ENCODE assay signal across 15 cellular contexts in the genomic region with DNA sequence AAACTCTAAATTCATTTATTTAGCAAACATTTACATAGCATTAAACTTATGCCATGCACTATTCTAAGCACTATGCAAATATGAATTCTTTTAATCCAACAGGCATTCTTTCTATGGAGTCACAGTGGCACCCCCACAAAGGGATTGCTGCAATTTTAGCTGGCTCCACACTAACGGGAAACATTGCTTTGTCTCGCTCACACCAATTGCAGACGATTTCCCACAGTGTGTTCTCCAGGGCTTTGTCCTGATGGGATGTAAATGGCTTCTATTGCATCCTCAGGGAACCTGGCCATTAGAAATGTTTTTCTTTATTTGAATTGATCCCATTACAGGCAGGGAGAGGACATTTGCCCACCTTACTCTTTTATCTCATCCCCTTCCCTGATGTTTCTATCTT.
A peak's percentile ranks its signal among the peaks of the same experiment; 100 is the strongest.
DNase-seq lines count a peak whose midpoint lies in the region; ATAC-seq and TF ChIP-seq lines count a peak whose summit lies in the region.
"Had no signal": no experiment of that assay in that cellular context is flagged by ENCODE, and none has a peak within 500 bp of the region (broad histone marks: within the 10 kb centered on the region; RNA-seq: fewer than 3 reads in every experiment).

No MANE protein-coding gene starts in this region.

- CTCF ChIA-PET in HCT116 (lab: Charles Lee) (no interaction called here), WTC11 (lab: Charles Lee) (interaction anchor here (1.1 kb wide), 1 partner anchor 134 kb away, joined by 3 read pairs; no protein-coding TSS in a partner anchor)

- H3K9me3 Mint-ChIP-seq in WTC11 (no peaks in the 10 kb centered on the region), neural progenitor cell (peaks cover 2% of the 10 kb centered on the region)
- H3K9me3 Mint-ChIP-seq: CD8-positive, alpha-beta T cell had no signal

- ATAC-seq in HCT116, result no peak
- peak; percentile 24; the same call in 1 of the 2 replicates for ATAC-seq in WTC11
- ATAC-seq: CD8-positive, alpha-beta T cell; GM12878; HepG2 had no signal

- H3K9me3 ChIP-seq in HCT116 (ENCODE audit: control insufficient read depth in 1 of 2, insufficient read depth in 1 of 2, low read depth in 1 of 2, low read length in 2 of 2), result no peaks in the 10 kb centered on the region
- H3K9me3 ChIP-seq in neural progenitor cell (ENCODE audit: low read depth), result no peaks in the 10 kb centered on the region
- H3K9me3 ChIP-seq: BLaER1 treated with 17β-estradiol and CSF1 and Interleukin-3, amounts not matched to agents 10 nM and 100 nM had no signal

- H3K36me3 ChIP-seq in HCT116 (ENCODE audit: control insufficient read depth in 1 of 2, insufficient read depth in 2 of 2, low read length in 2 of 2), result no peaks in the 10 kb centered on the region
- H3K36me3 ChIP-seq in neural progenitor cell, result no peaks in the 10 kb centered on the region
- H3K36me3 ChIP-seq: BLaER1 treated with 17β-estradiol and CSF1 and Interleukin-3, amounts not matched to agents 10 nM and 100 nM had no signal

- H3K4me3 Mint-ChIP-seq in WTC11, result no peak overlapping the region
- no peak overlapping the region for H3K4me3 Mint-ChIP-seq in neural progenitor cell
- H3K4me3 Mint-ChIP-seq: B cell; CD8-positive, alpha-beta T cell; IgD-negative memory B cell had no signal

- H3K79me2 ChIP-seq in HCT116 (ENCODE audit: insufficient read depth, low read length), result no peaks in the 10 kb centered on the region
- no peaks in the 10 kb centered on the region for H3K79me2 ChIP-seq in neural progenitor cell (ENCODE audit: low read depth)

- H3K27me3 ChIP-seq in HCT116 (ENCODE audit: insufficient read depth, low read length) (peaks cover 47% of the 10 kb centered on the region), neural progenitor cell (no peaks in the 10 kb centered on the region)
- H3K27me3 ChIP-seq: BLaER1 treated with 17β-estradiol and CSF1 and Interleukin-3, amounts not matched to agents 10 nM and 100 nM had no signal

- no peaks in the 10 kb centered on the region for H3F3A ChIP-seq in neural progenitor cell (ENCODE audit: low read depth)

- RAD21 ChIA-PET in HCT116 (lab: Charles Lee; ENCODE audit: low non-redundant PET in 1 of 2, low total read pairs in 2 of 2, uncharacterized antibody in 2 of 2, unreplicated experiment in 2 of 2), result no interaction called here

- H3K27me3 Mint-ChIP-seq in WTC11 (ENCODE audit: low read depth), result no peaks in the 10 kb centered on the region
- H3K27me3 Mint-ChIP-seq in neural progenitor cell (ENCODE audit: insufficient read depth, low read depth), result peaks cover 2% of the 10 kb centered on the region
- H3K27me3 Mint-ChIP-seq: B cell, IgD-negative memory B cell had no signal

- H3K9me2 ChIP-seq in HCT116 (ENCODE audit: insufficient read depth), result no peaks in the 10 kb centered on the region

- H4K20me1 ChIP-seq in HCT116 (ENCODE audit: insufficient read depth) (no peaks in the 10 kb centered on the region), neural progenitor cell (ENCODE audit: low read depth) (no peaks in the 10 kb centered on the region)
- H4K20me1 ChIP-seq: BLaER1 treated with 17β-estradiol and CSF1 and Interleukin-3, amounts not matched to agents 10 nM and 100 nM had no signal

- no peak for TF ChIP-seq CTCF in HCT116 (IDR thresholded peaks at IDR 0.05 in 2 of 3, conservative IDR thresholded peaks at IDR 0.05 in 1 of 3; ENCODE audit: borderline replicate concordance in 1 of 3, insufficient read depth in 1 of 3, low read depth in 2 of 3, low read length in 2 of 3)
- no peak for TF ChIP-seq CTCF in WTC11 (IDR thresholded peaks at IDR 0.05)
- TF ChIP-seq CTCF in neural progenitor cell (IDR thresholded peaks at IDR 0.05), result no peak

- POLR2A ChIA-PET in HCT116 (lab: Charles Lee) (no interaction called here), WTC11 (lab: Charles Lee) (no interaction called here)

- no peak overlapping the region for H3K4me2 ChIP-seq in HCT116 (ENCODE audit: low read length)
- H3K4me2 ChIP-seq in neural progenitor cell, result no peak overlapping the region
- H3K4me2 ChIP-seq: BLaER1 treated with 17β-estradiol and CSF1 and Interleukin-3, amounts not matched to agents 10 nM and 100 nM had no signal

- BruUV-seq in HCT116 (replicated peaks; lab: Mats Ljungman, UMichigan), result no TSS peak

- H3K4me1 ChIP-seq in HCT116 (ENCODE audit: control insufficient read depth in 1 of 2, insufficient read depth in 2 of 2, low read length in 2 of 2) (no peaks in the 10 kb centered on the region), neural progenitor cell (peaks cover 12% of the 10 kb centered on the region)
- H3K4me1 ChIP-seq: BLaER1 treated with 17β-estradiol and CSF1 and Interleukin-3, amounts not matched to agents 10 nM and 100 nM had no signal

- DNase-seq in G401 (ENCODE audit: low spot score) (peak; percentile 7), HCT116 (ENCODE audit: low read depth, low spot score) (no peak), WTC11 (ENCODE audit: low spot score) (no peak), neural progenitor cell (ENCODE audit: low spot score) (peak; percentile 24), HCEC 1CT (no peak), SW 1271 (lab: John Stamatoyannopoulos, UW) (no peak)
- DNase-seq: Calu3; CD8-positive, alpha-beta T cell; DMS79 treated with DMSO at 0.1 percent for 48 hours; GM23248 had no signal

- no peak overlapping the region for H3K27ac ChIP-seq in HCT116 (ENCODE audit: low read depth, low read length)
- no peak overlapping the region for H3K27ac ChIP-seq in neural progenitor cell
- H3K27ac ChIP-seq: BLaER1 treated with 17β-estradiol and CSF1 and Interleukin-3, amounts not matched to agents 10 nM and 100 nM; GM23248 had no signal

- H3K36me3 Mint-ChIP-seq in WTC11 (no peaks in the 10 kb centered on the region), neural progenitor cell (no peaks in the 10 kb centered on the region)
- H3K36me3 Mint-ChIP-seq: CD8-positive, alpha-beta T cell; IgD-negative memory B cell had no signal

- TF ChIP-seq POLR2A in HCT116 (IDR thresholded peaks at IDR 0.05; ENCODE audit: borderline replicate concordance, extremely low read depth, insufficient read depth, insufficient read length), result no peak

- in situ Hi-C loops in G401 (cut with HindIII; ENCODE audit: low sequenced_read_pairs), result no loop called here

- H3K4me3 ChIP-seq in HCT116 (replicated peaks in 1 of 2; ENCODE audit: low read depth in 1 of 2, low read length in 2 of 2), result no peak overlapping the region
- no peak overlapping the region for H3K4me3 ChIP-seq in neural progenitor cell
- H3K4me3 ChIP-seq: BLaER1 treated with 17β-estradiol and CSF1 and Interleukin-3, amounts not matched to agents 10 nM and 100 nM; GM12878; GM23248 had no signal

- no peak for TF ChIP-seq RAD21 in HCT116 (IDR thresholded peaks at IDR 0.05; ENCODE audit: low read depth)

- H3K4me1 Mint-ChIP-seq in WTC11 (0 out of 2 replicates have a peak, but pooled peaks cover 5% of the 10 kb centered on the region), neural progenitor cell (peaks cover 6% of the 10 kb centered on the region)
- H3K4me1 Mint-ChIP-seq: B cell, IgD-negative memory B cell had no signal

- H2AFZ ChIP-seq in HCT116 (ENCODE audit: low read depth, low read length, poor library complexity, severe bottlenecking) (no peak overlapping the region), neural progenitor cell (replicated peaks) (peak overlapping the region; percentile 60)
- H2AFZ ChIP-seq: GM23248 had no signal

- no peak overlapping the region for H3K27ac Mint-ChIP-seq in WTC11
- no peak overlapping the region for H3K27ac Mint-ChIP-seq in neural progenitor cell
- H3K27ac Mint-ChIP-seq: B cell; CD8-positive, alpha-beta T cell; IgD-negative memory B cell had no signal

- H3K9ac ChIP-seq in HCT116 (ENCODE audit: low read length) (no peak overlapping the region), neural progenitor cell (no peak overlapping the region)
- H3K9ac ChIP-seq: BLaER1 treated with 17β-estradiol and CSF1 and Interleukin-3, amounts not matched to agents 10 nM and 100 nM; GM23248 had no signal

- intact Hi-C loops in HCT116 (cut with micrococcal nuclease), result no loop called here

TF ChIP-seq in HCT116, 20 proteins besides CTCF, POLR2A, EP300 and RAD21:
- TF ChIP-seq EZH2 (IDR thresholded peaks at IDR 0.05) (0 out of 2 replicates have a peak, but pooled peaks have one; percentile 55), SIN3A (IDR thresholded peaks at IDR 0.05; ENCODE audit: low read depth) (no peak)

TF ChIP-seq in WTC11, 78 proteins besides CTCF, POLR2A, EP300 and RAD21 (continues in another document):
- TF ChIP-seq TP53 (CRISPR knock-in tag; IDR thresholded peaks at IDR 0.05), result no peak
- TF ChIP-seq SP1 (CRISPR knock-in tag; conservative IDR thresholded peaks at IDR 0.05), result no peak
- TF ChIP-seq SOX15 (CRISPR knock-in tag; IDR thresholded peaks at IDR 0.05), result no peak
- no peak for TF ChIP-seq MYBL2 (CRISPR knock-in tag; IDR thresholded peaks at IDR 0.05)
- no peak for TF ChIP-seq NR2C2 (CRISPR knock-in tag; IDR thresholded peaks at IDR 0.05)
- TF ChIP-seq, protein P1, sequence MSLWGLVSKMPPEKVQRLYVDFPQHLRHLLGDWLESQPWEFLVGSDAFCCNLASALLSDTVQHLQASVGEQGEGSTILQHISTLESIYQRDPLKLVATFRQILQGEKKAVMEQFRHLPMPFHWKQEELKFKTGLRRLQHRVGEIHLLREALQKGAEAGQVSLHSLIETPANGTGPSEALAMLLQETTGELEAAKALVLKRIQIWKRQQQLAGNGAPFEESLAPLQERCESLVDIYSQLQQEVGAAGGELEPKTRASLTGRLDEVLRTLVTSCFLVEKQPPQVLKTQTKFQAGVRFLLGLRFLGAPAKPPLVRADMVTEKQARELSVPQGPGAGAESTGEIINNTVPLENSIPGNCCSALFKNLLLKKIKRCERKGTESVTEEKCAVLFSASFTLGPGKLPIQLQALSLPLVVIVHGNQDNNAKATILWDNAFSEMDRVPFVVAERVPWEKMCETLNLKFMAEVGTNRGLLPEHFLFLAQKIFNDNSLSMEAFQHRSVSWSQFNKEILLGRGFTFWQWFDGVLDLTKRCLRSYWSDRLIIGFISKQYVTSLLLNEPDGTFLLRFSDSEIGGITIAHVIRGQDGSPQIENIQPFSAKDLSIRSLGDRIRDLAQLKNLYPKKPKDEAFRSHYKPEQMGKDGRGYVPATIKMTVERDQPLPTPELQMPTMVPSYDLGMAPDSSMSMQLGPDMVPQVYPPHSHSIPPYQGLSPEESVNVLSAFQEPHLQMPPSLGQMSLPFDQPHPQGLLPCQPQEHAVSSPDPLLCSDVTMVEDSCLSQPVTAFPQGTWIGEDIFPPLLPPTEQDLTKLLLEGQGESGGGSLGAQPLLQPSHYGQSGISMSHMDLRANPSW (CRISPR knock-in tag; conservative IDR thresholded peaks at IDR 0.05; ENCODE audit: low read depth), result no peak
- no peak for TF ChIP-seq OVOL2 (CRISPR knock-in tag; IDR thresholded peaks at IDR 0.05; ENCODE audit: borderline replicate concordance)
- TF ChIP-seq, protein P2, sequence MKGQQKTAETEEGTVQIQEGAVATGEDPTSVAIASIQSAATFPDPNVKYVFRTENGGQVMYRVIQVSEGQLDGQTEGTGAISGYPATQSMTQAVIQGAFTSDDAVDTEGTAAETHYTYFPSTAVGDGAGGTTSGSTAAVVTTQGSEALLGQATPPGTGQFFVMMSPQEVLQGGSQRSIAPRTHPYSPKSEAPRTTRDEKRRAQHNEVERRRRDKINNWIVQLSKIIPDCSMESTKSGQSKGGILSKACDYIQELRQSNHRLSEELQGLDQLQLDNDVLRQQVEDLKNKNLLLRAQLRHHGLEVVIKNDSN (CRISPR knock-in tag; IDR thresholded peaks at IDR 0.05), result no peak

Comparison
In these comparisons a context has a peak if more than half of its experiments do, and no peak if none do; other contexts are left out.
1. DNase-seq: peak in G401 (single experiment) and neural progenitor cell (single experiment); none in HCT116 (single experiment), WTC11 (single experiment), HCEC 1CT (single experiment) and SW 1271 (0 of 2).